In genomic region chr2:35410431-35411061, GRCh38 we compare ENCODE assay signal across 8 cellular contexts.
DNase-seq lines count a peak whose midpoint lies in the region; ATAC-seq and TF ChIP-seq lines count a peak whose summit lies in the region.

No MANE protein-coding gene starts in this region.

- ATAC-seq in activated CD8-positive, alpha-beta memory T cell treated with anti-CD3 and anti-CD28 coated beads, Interleukin-2, amount 10 ng/mL, durations not matched to agents 7 days and 5 days, result no peak
- no peak for ATAC-seq in WTC11
- ATAC-seq in stimulated activated memory B cell treated with anti-CD40 and anti-IgM and Interleukin-4, amounts not matched to agents 10 μg/mL and 1 μg/mL and 100 μg/mL, for 72 hours, result no peak

- H3K4me1 ChIP-seq in Loucy (ENCODE audit: insufficient read depth, low read length, poor library complexity, severe bottlenecking), result no peaks in the 10 kb centered on the region
- peaks cover 5% of the 10 kb centered on the region for H3K4me1 ChIP-seq in neural progenitor cell

- no peaks in the 10 kb centered on the region for H3K36me3 ChIP-seq in Loucy (ENCODE audit: insufficient read depth, low read length)
- H3K36me3 ChIP-seq in neural progenitor cell, result no peaks in the 10 kb centered on the region

- no peaks in the 10 kb centered on the region for H3K36me3 Mint-ChIP-seq in activated CD8-positive, alpha-beta memory T cell treated with anti-CD3 and anti-CD28 coated beads, Interleukin-2, amount 10 ng/mL, durations not matched to agents 7 days and 5 days
- H3K36me3 Mint-ChIP-seq in WTC11 (peaks cover 4% of the 10 kb centered on the region), neural progenitor cell (no peaks in the 10 kb centered on the region)
- H3K36me3 Mint-ChIP-seq in stimulated activated memory B cell treated with anti-CD40 and anti-IgM and Interleukin-4, amounts not matched to agents 10 μg/mL and 1 μg/mL and 100 μg/mL, for 72 hours, result no peaks in the 10 kb centered on the region

- H3K79me2 ChIP-seq in Loucy (ENCODE audit: insufficient read depth, low read length), result no peaks in the 10 kb centered on the region
- no peaks in the 10 kb centered on the region for H3K79me2 ChIP-seq in neural progenitor cell (ENCODE audit: low read depth)

- H3K27ac ChIP-seq in neural progenitor cell, result no peak overlapping the region

- POLR2A ChIA-PET in WTC11 (lab: Charles Lee), result no interaction called here

- no peaks in the 10 kb centered on the region for H3K9me3 Mint-ChIP-seq in activated CD8-positive, alpha-beta memory T cell treated with anti-CD3 and anti-CD28 coated beads, Interleukin-2, amount 10 ng/mL, durations not matched to agents 7 days and 5 days (ENCODE audit: low read depth)
- H3K9me3 Mint-ChIP-seq in WTC11 (no peaks in the 10 kb centered on the region), neural progenitor cell (no peaks in the 10 kb centered on the region)
- no peaks in the 10 kb centered on the region for H3K9me3 Mint-ChIP-seq in stimulated activated memory B cell treated with anti-CD40 and anti-IgM and Interleukin-4, amounts not matched to agents 10 μg/mL and 1 μg/mL and 100 μg/mL, for 72 hours

- H2AFZ ChIP-seq in Loucy (ENCODE audit: low read length), result peak overlapping the region; percentile 78
- H2AFZ ChIP-seq in neural progenitor cell (replicated peaks), result no peak overlapping the region

- H3K4me2 ChIP-seq in Loucy (ENCODE audit: low read depth, low read length, poor library complexity, severe bottlenecking) (no peak overlapping the region), neural progenitor cell (no peak overlapping the region)

- H3K27me3 ChIP-seq in Loucy (ENCODE audit: insufficient read depth, low read length, poor library complexity, severe bottlenecking) (no peaks in the 10 kb centered on the region), neural progenitor cell (no peaks in the 10 kb centered on the region)

- no peak overlapping the region for H3K27ac Mint-ChIP-seq in activated CD8-positive, alpha-beta memory T cell treated with anti-CD3 and anti-CD28 coated beads, Interleukin-2, amount 10 ng/mL, durations not matched to agents 7 days and 5 days
- H3K27ac Mint-ChIP-seq in WTC11 (no peak overlapping the region), neural progenitor cell (no peak overlapping the region)
- H3K27ac Mint-ChIP-seq in stimulated activated memory B cell treated with anti-CD40 and anti-IgM and Interleukin-4, amounts not matched to agents 10 μg/mL and 1 μg/mL and 100 μg/mL, for 72 hours, result no peak overlapping the region

- TF ChIP-seq CTCF in Loucy (conservative IDR thresholded peaks at IDR 0.05; ENCODE audit: low read length), result peak; percentile 93
- TF ChIP-seq CTCF in WTC11 (IDR thresholded peaks at IDR 0.05), result peak; percentile 94
- peak; percentile 100 for TF ChIP-seq CTCF in epithelial cell of proximal tubule (conservative IDR thresholded peaks at IDR 0.05; ENCODE audit: low read depth, low read length)
- TF ChIP-seq CTCF in neural progenitor cell (IDR thresholded peaks at IDR 0.05), result peak; percentile 99

- no peak overlapping the region for H3K9ac ChIP-seq in Loucy (ENCODE audit: low read depth, low read length, poor library complexity, severe bottlenecking)
- no peak overlapping the region for H3K9ac ChIP-seq in neural progenitor cell

- no peak overlapping the region for H3K4me3 Mint-ChIP-seq in activated CD8-positive, alpha-beta memory T cell treated with anti-CD3 and anti-CD28 coated beads, Interleukin-2, amount 10 ng/mL, durations not matched to agents 7 days and 5 days
- no peak overlapping the region for H3K4me3 Mint-ChIP-seq in WTC11
- no peak overlapping the region for H3K4me3 Mint-ChIP-seq in neural progenitor cell
- no peak overlapping the region for H3K4me3 Mint-ChIP-seq in stimulated activated memory B cell treated with anti-CD40 and anti-IgM and Interleukin-4, amounts not matched to agents 10 μg/mL and 1 μg/mL and 100 μg/mL, for 72 hours

- no peaks in the 10 kb centered on the region for H3K4me1 Mint-ChIP-seq in activated CD8-positive, alpha-beta memory T cell treated with anti-CD3 and anti-CD28 coated beads, Interleukin-2, amount 10 ng/mL, durations not matched to agents 7 days and 5 days
- H3K4me1 Mint-ChIP-seq in WTC11, result peaks cover 20% of the 10 kb centered on the region
- no peaks in the 10 kb centered on the region for H3K4me1 Mint-ChIP-seq in neural progenitor cell
- H3K4me1 Mint-ChIP-seq in stimulated activated memory B cell treated with anti-CD40 and anti-IgM and Interleukin-4, amounts not matched to agents 10 μg/mL and 1 μg/mL and 100 μg/mL, for 72 hours, result no peaks in the 10 kb centered on the region

- H3K9me3 ChIP-seq in Loucy (ENCODE audit: insufficient read depth, low read depth, low read length) (no peaks in the 10 kb centered on the region), neural progenitor cell (ENCODE audit: low read depth) (no peaks in the 10 kb centered on the region)

- H3K27me3 Mint-ChIP-seq in activated CD8-positive, alpha-beta memory T cell treated with anti-CD3 and anti-CD28 coated beads, Interleukin-2, amount 10 ng/mL, durations not matched to agents 7 days and 5 days, result no peaks in the 10 kb centered on the region
- H3K27me3 Mint-ChIP-seq in WTC11 (ENCODE audit: low read depth) (no peaks in the 10 kb centered on the region; the same call in 1 of the 2 replicates), neural progenitor cell (ENCODE audit: insufficient read depth, low read depth) (no peaks in the 10 kb centered on the region)
- no peaks in the 10 kb centered on the region for H3K27me3 Mint-ChIP-seq in stimulated activated memory B cell treated with anti-CD40 and anti-IgM and Interleukin-4, amounts not matched to agents 10 μg/mL and 1 μg/mL and 100 μg/mL, for 72 hours

- no peaks in the 10 kb centered on the region for H3K9me2 ChIP-seq in Loucy (replicated peaks; ENCODE audit: low read depth, low read length)

- H4K20me1 ChIP-seq in Loucy (ENCODE audit: insufficient read depth, low read length, poor library complexity, severe bottlenecking), result no peaks in the 10 kb centered on the region
- H4K20me1 ChIP-seq in neural progenitor cell (ENCODE audit: low read depth), result no peaks in the 10 kb centered on the region

- CTCF ChIA-PET in activated CD8-positive, alpha-beta memory T cell treated with anti-CD3 and anti-CD28 coated beads, Interleukin-2, amount 10 ng/mL, durations not matched to agents 7 days and 5 days (lab: Charles Lee), result interaction anchor here (0.7 to 1.2 kb wide), 7 partner anchors 8 to 111 kb away, joined by 3 to 5 read pairs (median 4); no protein-coding TSS in a partner anchor
- CTCF ChIA-PET in WTC11 (lab: Charles Lee), result interaction anchor here (0.6 to 2.4 kb wide), 6 partner anchors 18 to 1737 kb away, joined by 3 to 11 read pairs (median 4); no protein-coding TSS in a partner anchor

- peak; percentile 62 for DNase-seq in activated CD8-positive, alpha-beta memory T cell treated with anti-CD3 and anti-CD28 coated beads for 24 hours
- DNase-seq in activated CD8-positive, alpha-beta memory T cell treated with anti-CD3 and anti-CD28 coated beads, Interleukin-2, amount 10 ng/mL, durations not matched to agents 7 days and 5 days, result no peak
- DNase-seq in H4 (ENCODE audit: low spot score), result peak; percentile 9
- peak; percentile 65 for DNase-seq in WTC11 (ENCODE audit: low spot score)
- no peak for DNase-seq in epithelial cell of proximal tubule (ENCODE audit: low read depth)
- peak; percentile 75 for DNase-seq in neural progenitor cell (ENCODE audit: low spot score)

- H3F3A ChIP-seq in Loucy (ENCODE audit: low read depth) (no peaks in the 10 kb centered on the region), neural progenitor cell (ENCODE audit: low read depth) (no peaks in the 10 kb centered on the region)

- H3K4me3 ChIP-seq in Loucy (ENCODE audit: low read length, poor library complexity, severe bottlenecking) (no peak overlapping the region), epithelial cell of proximal tubule (ENCODE audit: low read depth, low read length) (no peak overlapping the region), neural progenitor cell (no peak overlapping the region)

TF ChIP-seq in WTC11, 78 proteins besides CTCF, POLR2A, EP300 and RAD21 (continues in another document):
- no peak for TF ChIP-seq ZNF532 (CRISPR knock-in tag; IDR thresholded peaks at IDR 0.05; ENCODE audit: borderline replicate concordance)
- TF ChIP-seq ZNF219 (CRISPR knock-in tag; IDR thresholded peaks at IDR 0.05; ENCODE audit: borderline replicate concordance), result no peak
- TF ChIP-seq MYBL2 (CRISPR knock-in tag; IDR thresholded peaks at IDR 0.05), result no peak
- TF ChIP-seq, protein P1, sequence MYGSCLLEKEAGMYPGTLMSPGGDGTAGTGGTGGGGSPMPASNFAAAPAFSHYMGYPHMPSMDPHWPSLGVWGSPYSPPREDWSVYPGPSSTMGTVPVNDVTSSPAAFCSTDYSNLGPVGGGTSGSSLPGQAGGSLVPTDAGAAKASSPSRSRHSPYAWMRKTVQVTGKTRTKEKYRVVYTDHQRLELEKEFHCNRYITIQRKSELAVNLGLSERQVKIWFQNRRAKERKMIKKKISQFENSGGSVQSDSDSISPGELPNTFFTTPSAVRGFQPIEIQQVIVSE (CRISPR knock-in tag; IDR thresholded peaks at IDR 0.05; ENCODE audit: borderline replicate concordance), result no peak

Comparison
In these comparisons a context has a peak if more than half of its experiments do, and no peak if none do; other contexts are left out.
1. DNase-seq: peak in activated CD8-positive, alpha-beta memory T cell treated with anti-CD3 and anti-CD28 coated beads for 24 hours (single experiment), H4 (single experiment), WTC11 (single experiment) and neural progenitor cell (single experiment); none in activated CD8-positive, alpha-beta memory T cell treated with anti-CD3 and anti-CD28 coated beads, Interleukin-2, amount 10 ng/mL, durations not matched to agents 7 days and 5 days (single experiment) and epithelial cell of proximal tubule (single experiment).
2. Peak in every context shown above with its lines, with median percentiles within 50 percentile points of each other: CTCF ChIP-seq.